8 cellular contexts compared by ENCODE assay signal in genomic region chr21:44338971-44339910, GRCh38. TPM values are rescaled to one million over a fixed set of nuclear protein-coding genes. Genes with fewer than 3 reads are reported as not detected.
DNase-seq lines count a peak whose midpoint lies in the region; ATAC-seq and TF ChIP-seq lines count a peak whose summit lies in the region.

TSS of gene CFAP410 (minus strand) at chr21:44339390. CDS start at chr21:44339194, 196 bp downstream.

- H3K36me3 Mint-ChIP-seq in activated naive CD4-positive, alpha-beta T cell treated with anti-CD3 and anti-CD28 coated beads, Interleukin-2, amount 50 U/mL, for 72 hours: peaks cover 5 to 7% of the 10 kb centered on the region in 2 donors

- no peak for TF ChIP-seq CTCF in omental fat pad (IDR thresholded peaks at IDR 0.05)

- H3K27ac ChIP-seq in temporal lobe (ENCODE audit: low read depth, low read length): peak within 1 kb of the TSS; percentile 95

- DNase-seq in NCI-H1105 (lab: John Stamatoyannopoulos, UW): peak; percentile 94
- peak; percentile 83 for DNase-seq in SKM-1 (lab: John Stamatoyannopoulos, UW; ENCODE audit: unreplicated experiment)
- peak; percentile 93 to 98 for DNase-seq in activated naive CD4-positive, alpha-beta T cell treated with anti-CD3 and anti-CD28 coated beads, Interleukin-2, amount 50 U/mL, for 72 hours (ENCODE audit: low spot score in 2 of 2)
- DNase-seq in glomerular visceral epithelial cell (ENCODE audit: extremely low spot score): peak; percentile 95
- DNase-seq in omental fat pad (ENCODE audit: low spot score): peak; percentile 75

- H3K9me3 Mint-ChIP-seq in activated naive CD4-positive, alpha-beta T cell treated with anti-CD3 and anti-CD28 coated beads, Interleukin-2, amount 50 U/mL, for 72 hours: no peaks in the 10 kb centered on the region

- peak; percentile 89 for ATAC-seq in HG02642 (IDR thresholded peaks at IDR 0.05; ENCODE audit: poor library complexity, unreplicated experiment)
- peak; percentile 94 to 96 for ATAC-seq in activated naive CD4-positive, alpha-beta T cell treated with anti-CD3 and anti-CD28 coated beads, Interleukin-2, amount 50 U/mL, for 72 hours
- peak; percentile 92 for ATAC-seq in omental fat pad (ENCODE audit: low FRiP score)

- TF ChIP-seq POLR2A in GM10847 (IDR thresholded peaks at IDR 0.05; ENCODE audit: extremely low read depth, insufficient read length): peak; percentile 94

- peak within 1 kb of the TSS; percentile 95 to 96 for H3K27ac Mint-ChIP-seq in activated naive CD4-positive, alpha-beta T cell treated with anti-CD3 and anti-CD28 coated beads, Interleukin-2, amount 50 U/mL, for 72 hours

RNA-seq across cellular contexts. Expression of gene CFAP410, which starts in this region (rescaled TPM):
- 10 to 100 TPM; 16.5 to 17.3 TPM for total RNA-seq in activated naive CD4-positive, alpha-beta T cell treated with anti-CD3 and anti-CD28 coated beads, Interleukin-2, amount 50 U/mL, for 72 hours
- total RNA-seq in omental fat pad: 10 to 100 TPM; 18.5 to 35.3 (median 23.6) TPM
- 9.6 TPM for total RNA-seq in temporal lobe

Comparison
In these comparisons a context has a peak if more than half of its experiments do, and no peak if none do; other contexts are left out.
1. Peak in every context shown above with its lines: DNase-seq, ATAC-seq and H3K27ac ChIP-seq.